In genomic region chr17:965311-965989, GRCh38 we compare ENCODE assay signal across 15 cellular contexts. TPM values are rescaled to one million over a fixed set of nuclear protein-coding genes. Genes with fewer than 3 reads are reported as not detected.
DNase-seq lines count a peak whose midpoint lies in the region; ATAC-seq and TF ChIP-seq lines count a peak whose summit lies in the region.
"Had no signal": no experiment of that assay in that cellular context is flagged by ENCODE, and none has a peak within 500 bp of the region (broad histone marks: within the 10 kb centered on the region; RNA-seq: fewer than 3 reads in every experiment).

No MANE protein-coding gene starts in this region.

- no peak overlapping the region for H2BK120ac ChIP-seq in H9 (ENCODE audit: low read depth, low read length, poor library complexity, severe bottlenecking)

- peaks cover 11% of the 10 kb centered on the region for H3K79me1 ChIP-seq in H9 (ENCODE audit: insufficient read depth, low read depth, low read length, poor library complexity, severe bottlenecking)

- DNase-seq in H9 (no peak), SK-N-MC (ENCODE audit: low read depth, low spot score) (no peak), hepatocyte (ENCODE audit: low spot score) (peak; percentile 63), progenitor cell of endocrine pancreas (ENCODE audit: low spot score, unreplicated experiment) (no peak), endothelial cell (ENCODE audit: low spot score) (no peak), left ventricle myocardium inferior (no peak)
- DNase-seq: activated gamma-delta T cell treated with Interleukin-2 at 50 U/mL for 16 hours; aorta; BE2C; DMS53; NCI-H510A; stimulated activated CD4-positive, alpha-beta T cell treated with anti-CD3 and anti-CD28 coated beads, Interleukin-2, amount 100 ng/mL, for 48 hours had no signal

- H3K9me3 ChIP-seq in H9 (ENCODE audit: control insufficient read depth, low read depth, low read length): no peaks in the 10 kb centered on the region
- H3K9me3 ChIP-seq in SK-N-MC (ENCODE audit: low read depth, low read length): no peaks in the 10 kb centered on the region
- no peaks in the 10 kb centered on the region for H3K9me3 ChIP-seq in hepatocyte (ENCODE audit: low read depth)
- no peaks in the 10 kb centered on the region for H3K9me3 ChIP-seq in left ventricle myocardium inferior (replicated peaks)
- H3K9me3 ChIP-seq: BE2C had no signal

- no peak overlapping the region for H3T11ph ChIP-seq in H9 (ENCODE audit: low read length)

- no peak overlapping the region for H2BK20ac ChIP-seq in H9 (ENCODE audit: low read depth, low read length, poor library complexity, severe bottlenecking)

- no peak overlapping the region for H2AK5ac ChIP-seq in H9 (ENCODE audit: insufficient read length, low read length)

- H3K4me3 Mint-ChIP-seq in H9 (no peak overlapping the region), progenitor cell of endocrine pancreas (ENCODE audit: low read depth) (no peak overlapping the region), endothelial cell (ENCODE audit: unreplicated experiment) (no peak overlapping the region)
- H3K4me3 Mint-ChIP-seq: dendritic cell treated with granulocyte-macrophage colony-stimulating factor and Interleukin-4, amounts not matched to agents 40 ng/mL and 50 ng/mL, for 4 days had no signal

- peak overlapping the region in 2 of 3 experiments; percentile 42 to 49; a peak in 5 of 7 replicates for H3K27ac Mint-ChIP-seq in H9
- H3K27ac Mint-ChIP-seq in progenitor cell of endocrine pancreas: peak overlapping the region; percentile 60
- H3K27ac Mint-ChIP-seq in endothelial cell (ENCODE audit: unreplicated experiment): no peak overlapping the region
- H3K27ac Mint-ChIP-seq: dendritic cell treated with granulocyte-macrophage colony-stimulating factor and Interleukin-4, amounts not matched to agents 40 ng/mL and 50 ng/mL, for 4 days had no signal

- no peak overlapping the region for H3K14ac ChIP-seq in H9 (ENCODE audit: insufficient read depth, low read length)

- intact Hi-C loops in left ventricle myocardium inferior (cut with micrococcal nuclease): no loop called here

- no peak overlapping the region for H3K9ac ChIP-seq in H9 (ENCODE audit: extremely low read depth, insufficient read length, low read length)
- peak overlapping the region; percentile 34 for H3K9ac ChIP-seq in SK-N-MC (ENCODE audit: insufficient read length)

- H3K4me2 ChIP-seq in H9 (ENCODE audit: insufficient read depth, insufficient read length, low read length) (no peak overlapping the region), hepatocyte (peak overlapping the region; percentile 65)

- H3K27me3 ChIP-seq in H9 (ENCODE audit: insufficient read depth, low read length) (no peaks in the 10 kb centered on the region), hepatocyte (no peaks in the 10 kb centered on the region), left ventricle myocardium inferior (ENCODE audit: low read depth) (no peaks in the 10 kb centered on the region)

- H2BK5ac ChIP-seq in H9 (ENCODE audit: insufficient read length, low read length): no peak overlapping the region

- H3K36me3 ChIP-seq in SK-N-MC (ENCODE audit: insufficient read depth, low read length): no peaks in the 10 kb centered on the region
- no peaks in the 10 kb centered on the region for H3K36me3 ChIP-seq in hepatocyte (replicated peaks; ENCODE audit: insufficient read depth, low read depth)
- no peaks in the 10 kb centered on the region for H3K36me3 ChIP-seq in left ventricle myocardium inferior
- H3K36me3 ChIP-seq: BE2C had no signal

- H3K79me2 ChIP-seq in H9 (ENCODE audit: insufficient read depth, low read length) (peaks cover 24% of the 10 kb centered on the region; the same call in 1 of the 2 replicates), hepatocyte (peaks cover 93% of the 10 kb centered on the region)

- no peak overlapping the region for H2BK15ac ChIP-seq in H9 (ENCODE audit: low read depth, low read length)

- TF ChIP-seq CTCF in H9 (conservative IDR thresholded peaks at IDR 0.05) (no peak), hepatocyte (IDR thresholded peaks at IDR 0.05; ENCODE audit: poor library complexity) (no peak), progenitor cell of endocrine pancreas (IDR thresholded peaks at IDR 0.05; ENCODE audit: unreplicated experiment) (no peak), endothelial cell (IDR thresholded peaks at IDR 0.05; ENCODE audit: unreplicated experiment) (no peak), left ventricle myocardium inferior (IDR thresholded peaks at IDR 0.05; ENCODE audit: borderline replicate concordance) (no peak)

- H3K27ac ChIP-seq in H9 (ENCODE audit: insufficient read length, low read depth, low read length): no peak overlapping the region
- peak overlapping the region; percentile 87 for H3K27ac ChIP-seq in SK-N-MC
- peak overlapping the region; percentile 93 for H3K27ac ChIP-seq in hepatocyte
- H3K27ac ChIP-seq in left ventricle myocardium inferior (replicated peaks): no peak overlapping the region

- H2AFZ ChIP-seq in H9 (ENCODE audit: low read length): no peak overlapping the region
- H2AFZ ChIP-seq in hepatocyte: no peak overlapping the region

- H3K9me3 Mint-ChIP-seq in H9 (no peaks in the 10 kb centered on the region; a peak in 1 of 5 replicates), progenitor cell of endocrine pancreas (ENCODE audit: low read depth) (no peaks in the 10 kb centered on the region), endothelial cell (ENCODE audit: unreplicated experiment) (no peaks in the 10 kb centered on the region)
- H3K9me3 Mint-ChIP-seq: dendritic cell treated with granulocyte-macrophage colony-stimulating factor and Interleukin-4, amounts not matched to agents 40 ng/mL and 50 ng/mL, for 4 days had no signal

- no peak overlapping the region for H2BK12ac ChIP-seq in H9 (ENCODE audit: insufficient read length, low read depth, low read length)

- no peak overlapping the region for H4K8ac ChIP-seq in H9 (replicated peaks; ENCODE audit: insufficient read length, low read depth, low read length)

- peaks cover 2% of the 10 kb centered on the region for H4K20me1 ChIP-seq in H9 (ENCODE audit: control insufficient read depth, insufficient read depth, insufficient read length)
- peaks cover 6% of the 10 kb centered on the region for H4K20me1 ChIP-seq in hepatocyte (ENCODE audit: insufficient read depth, poor library complexity, severe bottlenecking)

- no peak overlapping the region for H3K23ac ChIP-seq in H9 (ENCODE audit: insufficient read length, low read depth, low read length)

- H3K4me3 ChIP-seq in SK-N-MC (peak overlapping the region; percentile 64), hepatocyte (no peak overlapping the region), left ventricle myocardium inferior (no peak overlapping the region)

- H3K4me1 Mint-ChIP-seq in H9 (peaks cover 70 to 75% of the 10 kb centered on the region in 2 experiments), progenitor cell of endocrine pancreas (ENCODE audit: low read depth) (peaks cover 47% of the 10 kb centered on the region), endothelial cell (ENCODE audit: unreplicated experiment) (peaks cover 6% of the 10 kb centered on the region)

- no peaks in the 10 kb centered on the region for H3K27me3 Mint-ChIP-seq in H9 (ENCODE audit: low read depth)
- H3K27me3 Mint-ChIP-seq in progenitor cell of endocrine pancreas: no peaks in the 10 kb centered on the region
- H3K27me3 Mint-ChIP-seq in endothelial cell (ENCODE audit: unreplicated experiment): peaks cover 10% of the 10 kb centered on the region

- ATAC-seq in HG03378 (IDR thresholded peaks at IDR 0.05; ENCODE audit: unreplicated experiment) (no peak), GM18520 (IDR thresholded peaks at IDR 0.05; ENCODE audit: unreplicated experiment) (no peak)

- H4K5ac ChIP-seq in H9 (ENCODE audit: insufficient read length, low read depth, low read length): no peak overlapping the region

- H3K18ac ChIP-seq in H9 (ENCODE audit: insufficient read length, low read depth, low read length): no peak overlapping the region

- H3K36me3 Mint-ChIP-seq in H9 (ENCODE audit: insufficient read depth in 1 of 3, low read depth in 3 of 3) (peaks cover 11 to 23% (median 20%) of the 10 kb centered on the region in 3 experiments), progenitor cell of endocrine pancreas (ENCODE audit: insufficient read depth) (no peaks in the 10 kb centered on the region), endothelial cell (ENCODE audit: low read depth, unreplicated experiment) (peaks cover 8% of the 10 kb centered on the region)

- no peak overlapping the region for H4K91ac ChIP-seq in H9 (ENCODE audit: insufficient read length, low read depth, low read length)

- H3K9me2 ChIP-seq in hepatocyte (replicated peaks; ENCODE audit: insufficient read depth): no peaks in the 10 kb centered on the region

- no peak overlapping the region for H3K56ac ChIP-seq in H9 (ENCODE audit: insufficient read length, low read depth, low read length)

- WGBS in H9 (ENCODE audit: extremely low coverage, insufficient read length, low lambda C conversion rate): no CpG with 5 or more reads among the region's 12 CpGs
- 33% methylated on average over 12 of the region's 12 CpGs for WGBS in hepatocyte (ENCODE audit: low lambda C conversion rate, missing lambda C conversion rate)

- no peak overlapping the region for H3K4ac ChIP-seq in H9 (ENCODE audit: low read depth, low read length)

- H3K23me2 ChIP-seq in H9 (ENCODE audit: insufficient read length, low read depth, low read length, poor library complexity, severe bottlenecking): no peaks in the 10 kb centered on the region

- peaks cover 8% of the 10 kb centered on the region; the same call in 1 of the 2 replicates for H3K4me1 ChIP-seq in H9 (ENCODE audit: insufficient read depth, low read length)
- H3K4me1 ChIP-seq in hepatocyte (ENCODE audit: insufficient read depth): peaks cover 55% of the 10 kb centered on the region
- H3K4me1 ChIP-seq in left ventricle myocardium inferior: peaks cover 9% of the 10 kb centered on the region
- H3K4me1 ChIP-seq: BE2C had no signal

RNA-seq across cellular contexts. Expression of gene NXN, which starts 14.1 kb away (rescaled TPM):
- total RNA-seq in H9 (2021): 91.7 and 93.6 TPM in 2 replicates
- total RNA-seq in hepatocyte: 55.0 and 58.7 TPM in 2 replicates
- polyA plus RNA-seq in hepatocyte: 74.1 and 88.0 TPM in 2 replicates
- 53.1 and 56.0 TPM in 2 replicates for total RNA-seq in progenitor cell of endocrine pancreas
- 53.9 TPM for total RNA-seq in endothelial cell (ENCODE audit: unreplicated experiment)
- 13.8 TPM for total RNA-seq in left ventricle myocardium inferior

RNA-seq across cellular contexts. Expression of gene TIMM22, which starts 31.5 kb away (rescaled TPM):
- total RNA-seq in H9 (2021) (23.0 and 23.7 TPM in 2 replicates), hepatocyte (16.2 and 16.7 TPM in 2 replicates), progenitor cell of endocrine pancreas (14.1 and 14.3 TPM in 2 replicates), endothelial cell (ENCODE audit: unreplicated experiment) (17.1 TPM), left ventricle myocardium inferior (17.6 TPM)
- 18.4 and 25.3 TPM in 2 replicates for polyA plus RNA-seq in hepatocyte

Comparison
In these comparisons a context has a peak if more than half of its experiments do, and no peak if none do; other contexts are left out.
1. H3K27ac ChIP-seq: peak in SK-N-MC (single experiment) and hepatocyte (single experiment); none in H9 (single experiment) and left ventricle myocardium inferior (single experiment).